ENCODE assay signal across 8 cellular contexts in genomic region chr5:132190161-132190817, GRCh38. TPM values are rescaled to one million over a fixed set of nuclear protein-coding genes. Genes with fewer than 3 reads are reported as not detected.
A peak's percentile ranks its signal among the peaks of the same experiment; 100 is the strongest.
DNase-seq lines count a peak whose midpoint lies in the region; ATAC-seq, FAIRE-seq and TF ChIP-seq lines count a peak whose summit lies in the region.

No MANE protein-coding gene starts in this region.

- intact Hi-C loops in activated B cell treated with CpG ODN at 0.5 μM for 24 hours (cut with micrococcal nuclease) (loop anchor here (1.0 to 5.0 kb wide), 2 partner anchors 10 to 37 kb away; partner anchors contain the start of gene P4HA2), heart right ventricle (cut with DNase I) (loop anchor here in 4 of 10 donors (5.0 to 10.0 kb wide), 2 partner anchors 37 to 125 kb away; partner anchors contain the start of genes IL3 (in 2 of the 4) and P4HA2 (in 2 of the 4)), sciatic nerve (cut with DNase I) (no loop called here)

- H3K27me3 Mint-ChIP-seq in activated B cell treated with CpG ODN at 0.5 μM for 24 hours: peaks cover 3% of the 10 kb centered on the region

- peaks cover 0 to 54% (median 14%) of the 10 kb centered on the region in 9 donors for H3K36me3 ChIP-seq in heart right ventricle

- peak; percentile 71 for FAIRE-seq in GM19239 (lab: Jason Lieb, UNC)

- no peaks in the 10 kb centered on the region for H3K9me3 ChIP-seq in heart right ventricle

- no peak overlapping the region for H3K4me3 Mint-ChIP-seq in activated B cell treated with CpG ODN at 0.5 μM for 24 hours

- ATAC-seq in HG03354 (IDR thresholded peaks at IDR 0.05; ENCODE audit: poor library complexity, severe bottlenecking, unreplicated experiment) (peak; percentile 97), activated B cell treated with CpG ODN at 0.5 μM for 24 hours (ENCODE audit: low read depth) (peak; percentile 100), heart right ventricle (peak; percentile 85 to 96 (median 92)), sciatic nerve (peak; percentile 96)

- no peaks in the 10 kb centered on the region for H3K27me3 ChIP-seq in heart right ventricle

- peaks cover 0 to 11% (median 0%) of the 10 kb centered on the region in 9 donors for H3K4me1 ChIP-seq in heart right ventricle

- TF ChIP-seq CTCF in activated B cell treated with CpG ODN at 0.5 μM for 24 hours (IDR thresholded peaks at IDR 0.05): no peak
- peak; percentile 57 to 85 (median 74) for TF ChIP-seq CTCF in heart right ventricle (IDR thresholded peaks at IDR 0.05)

- no peaks in the 10 kb centered on the region for H3K4me1 Mint-ChIP-seq in activated B cell treated with CpG ODN at 0.5 μM for 24 hours

- H3K27ac ChIP-seq in heart right ventricle: no peak overlapping the region

- POLR2A ChIA-PET in activated B cell treated with CpG ODN at 0.5 μM for 24 hours (lab: Charles Lee): interaction anchor here (0.6 kb wide), 1 partner anchor 507 kb away, joined by 7 read pairs; no protein-coding TSS in a partner anchor

- CTCF ChIA-PET in activated B cell treated with CpG ODN at 0.5 μM for 24 hours (lab: Charles Lee): interaction anchor here (0.7 to 2.0 kb wide), 7 partner anchors 10 to 127 kb away, joined by 3 to 13 read pairs (median 5); partner anchors contain the start of gene PDLIM4

- H3K27ac Mint-ChIP-seq in activated B cell treated with CpG ODN at 0.5 μM for 24 hours: no peak overlapping the region

- 14% methylated on average over 3 of the region's 3 CpGs for WGBS in heart right ventricle, 2 donors

- H3K36me3 Mint-ChIP-seq in activated B cell treated with CpG ODN at 0.5 μM for 24 hours (ENCODE audit: low read depth): no peaks in the 10 kb centered on the region

- no peak overlapping the region for H3K4me3 ChIP-seq in heart right ventricle

- DNase-seq in DMS 273 treated with DMSO at 0.1 percent for 48 hours (lab: John Stamatoyannopoulos, UW): peak; percentile 64
- peak; percentile 44 for DNase-seq in GM19239 (ENCODE audit: insufficient read length, low spot score)
- DNase-seq in NCI-H226: peak; percentile 60
- DNase-seq in activated B cell treated with CpG ODN at 0.5 μM for 24 hours: no peak
- DNase-seq in heart right ventricle: peak in 1 of 2 donors; percentile 55
- no peak for DNase-seq in sciatic nerve (ENCODE audit: low spot score)
- DNase-seq in effector CD8-positive, alpha-beta T cell (lab: John Stamatoyannopoulos, UW): no peak

- no peaks in the 10 kb centered on the region for H3K9me3 Mint-ChIP-seq in activated B cell treated with CpG ODN at 0.5 μM for 24 hours

RNA-seq across cellular contexts. Expression of gene P4HA2, which starts 37.4 kb away (rescaled TPM):
- 0.29 and 0.44 TPM in 2 replicates for total RNA-seq in activated B cell treated with CpG ODN at 0.5 μM for 24 hours
- total RNA-seq in heart right ventricle: 10 to 100 TPM; 35.0 to 77.1 (median 52.4) TPM
- 10 to 100 TPM; 27.2 to 97.0 TPM for polyA plus RNA-seq in heart right ventricle
- 26.9 TPM for total RNA-seq in sciatic nerve

Comparison
In these comparisons a context has a peak if more than half of its experiments do, and no peak if none do; other contexts are left out.
1. DNase-seq: peak in DMS 273 treated with DMSO at 0.1 percent for 48 hours (single experiment), GM19239 (single experiment) and NCI-H226 (single experiment); none in activated B cell treated with CpG ODN at 0.5 μM for 24 hours (single experiment), sciatic nerve (single experiment) and effector CD8-positive, alpha-beta T cell (single experiment).
2. RNA of gene P4HA2, which starts 37.4 kb away (total RNA-seq): 35.0 to 77.1 TPM in heart right ventricle and 26.9 TPM in sciatic nerve (single experiment); 0.29 to 0.44 TPM in activated B cell treated with CpG ODN at 0.5 μM for 24 hours; every median in the first group is over 10 times any median in the second.
3. Peak in every context shown above with its lines, with median percentiles within 50 percentile points of each other: ATAC-seq.